ENCODE assay signal across 25 cellular contexts in genomic region chr19:1418951-1419735, GRCh38. TPM values are rescaled to one million over a fixed set of nuclear protein-coding genes. Genes with fewer than 3 reads are reported as not detected.
DNase-seq lines count a peak whose midpoint lies in the region; ATAC-seq lines count a peak whose summit lies in the region.
"Had no signal": no experiment of that assay in that cellular context is flagged by ENCODE, and none has a peak within 500 bp of the region (broad histone marks: within the 10 kb centered on the region; RNA-seq: fewer than 3 reads in every experiment).

No MANE protein-coding gene starts in this region.

- no peak for DNase-seq in T-helper 2 cell treated with Interferon-gamma antibody and Interleukin-4, amounts not matched to agents 5 μg/mL and 100 μg/mL, for 36 hours (ENCODE audit: low spot score)
- DNase-seq in T-helper 2 cell (no peak), left cardiac atrium (no peak), substantia nigra (lab: John Stamatoyannopoulos, UW) (peak in 1 of 49 donors; percentile 40), dermis blood vessel endothelial cell (no peak)
- no peak for DNase-seq in activated CD4-positive, alpha-beta T cell treated with anti-CD3 and anti-CD28 coated beads, Interleukin-2, amount 50 U/mL, for 4 hours
- DNase-seq: activated CD8-positive, alpha-beta T cell treated with anti-CD3 and anti-CD28 coated beads for 36 hours; activated naive CD4-positive, alpha-beta T cell treated with anti-CD3 and anti-CD28 coated beads, Interleukin-2, amount 10 ng/mL, durations not matched to agents 7 days and 5 days; activated T-cell treated with anti-CD3 and anti-CD28 coated beads, Interleukin-2, amount 50 U/mL, for 1 hour; AML-193; aorta; DMS79 treated with DMSO at 0.1 percent for 48 hours; kidney; MM.1S; NCI-H146; NCI-H774; PC-3; stimulated activated CD4-positive, alpha-beta T cell treated with anti-CD3 and anti-CD28 coated beads, Interleukin-2, amount 100 ng/mL, for 48 hours; WERI-Rb-1 had no signal

- no peaks in the 10 kb centered on the region for H3K9me3 Mint-ChIP-seq in T-helper 2 cell treated with Interferon-gamma antibody and Interleukin-4, amounts not matched to agents 5 μg/mL and 100 μg/mL, for 36 hours
- H3K9me3 Mint-ChIP-seq: activated CD8-positive, alpha-beta T cell treated with anti-CD3 and anti-CD28 coated beads for 36 hours; activated naive CD4-positive, alpha-beta T cell treated with anti-CD3 and anti-CD28 coated beads, Interleukin-2, amount 10 ng/mL, durations not matched to agents 7 days and 5 days; stimulated activated naive CD8-positive, alpha-beta T cell treated with anti-CD3 and anti-CD28 coated beads, Interleukin-15, Interleukin-2, amounts not matched to agents 100 ng/mL and 50 ng/mL, for 24 hours; T-helper 1 cell treated with Interleukin-12 subunit alpha and Interleukin-12 subunit beta and Interleukin-4 antibody, amounts not matched to agents 30 μg/mL and 1 μg/mL, for 36 hours had no signal

- peak overlapping the region; percentile 30 for H3K27ac ChIP-seq in substantia nigra (ENCODE audit: low read depth, low read length, poor library complexity, severe bottlenecking)
- H3K27ac ChIP-seq: 22Rv1, parathyroid adenoma, SJSA1, upper lobe of left lung, WERI-Rb-1 had no signal

- peaks cover 5% of the 10 kb centered on the region for H3K4me1 Mint-ChIP-seq in T-helper 2 cell treated with Interferon-gamma antibody and Interleukin-4, amounts not matched to agents 5 μg/mL and 100 μg/mL, for 36 hours (ENCODE audit: low read depth)

- H3K27me3 Mint-ChIP-seq in T-helper 2 cell treated with Interferon-gamma antibody and Interleukin-4, amounts not matched to agents 5 μg/mL and 100 μg/mL, for 36 hours (ENCODE audit: low read depth) = no peaks in the 10 kb centered on the region
- H3K27me3 Mint-ChIP-seq: activated CD8-positive, alpha-beta T cell treated with anti-CD3 and anti-CD28 coated beads for 36 hours; activated naive CD4-positive, alpha-beta T cell treated with anti-CD3 and anti-CD28 coated beads, Interleukin-2, amount 10 ng/mL, durations not matched to agents 7 days and 5 days; stimulated activated naive CD8-positive, alpha-beta T cell treated with anti-CD3 and anti-CD28 coated beads, Interleukin-15, Interleukin-2, amounts not matched to agents 100 ng/mL and 50 ng/mL, for 24 hours had no signal

- intact Hi-C loops in left cardiac atrium (cut with DNase I) = no loop called here

- peak overlapping the region; percentile 20 for H3K27ac Mint-ChIP-seq in T-helper 2 cell treated with Interferon-gamma antibody and Interleukin-4, amounts not matched to agents 5 μg/mL and 100 μg/mL, for 36 hours
- H3K27ac Mint-ChIP-seq: activated CD8-positive, alpha-beta T cell treated with anti-CD3 and anti-CD28 coated beads for 36 hours; activated naive CD4-positive, alpha-beta T cell treated with anti-CD3 and anti-CD28 coated beads, Interleukin-2, amount 10 ng/mL, durations not matched to agents 7 days and 5 days; stimulated activated naive CD8-positive, alpha-beta T cell treated with anti-CD3 and anti-CD28 coated beads, Interleukin-15, Interleukin-2, amounts not matched to agents 100 ng/mL and 50 ng/mL, for 24 hours; T-helper 1 cell treated with Interleukin-12 subunit alpha and Interleukin-12 subunit beta and Interleukin-4 antibody, amounts not matched to agents 30 μg/mL and 1 μg/mL, for 36 hours had no signal

- ATAC-seq in left cardiac atrium = peak; percentile 23 to 54
- ATAC-seq: activated CD8-positive, alpha-beta T cell treated with anti-CD3 and anti-CD28 coated beads for 36 hours; PC-3 had no signal

- no peak overlapping the region for H3K4me3 Mint-ChIP-seq in T-helper 2 cell treated with Interferon-gamma antibody and Interleukin-4, amounts not matched to agents 5 μg/mL and 100 μg/mL, for 36 hours
- H3K4me3 Mint-ChIP-seq: activated CD8-positive, alpha-beta T cell treated with anti-CD3 and anti-CD28 coated beads for 36 hours; activated naive CD4-positive, alpha-beta T cell treated with anti-CD3 and anti-CD28 coated beads, Interleukin-2, amount 10 ng/mL, durations not matched to agents 7 days and 5 days; stimulated activated naive CD8-positive, alpha-beta T cell treated with anti-CD3 and anti-CD28 coated beads, Interleukin-15, Interleukin-2, amounts not matched to agents 100 ng/mL and 50 ng/mL, for 24 hours; T-helper 1 cell treated with Interleukin-12 subunit alpha and Interleukin-12 subunit beta and Interleukin-4 antibody, amounts not matched to agents 30 μg/mL and 1 μg/mL, for 36 hours had no signal

- peaks cover 46% of the 10 kb centered on the region for H3K36me3 Mint-ChIP-seq in T-helper 2 cell treated with Interferon-gamma antibody and Interleukin-4, amounts not matched to agents 5 μg/mL and 100 μg/mL, for 36 hours (ENCODE audit: low read depth)

RNA-seq across cellular contexts. Expression of gene DAZAP1, which starts 11.8 kb away (rescaled TPM):
- total RNA-seq in left cardiac atrium (10 to 100 TPM; 74.1 to 95.7 TPM), dermis blood vessel endothelial cell (58.0 and 104 TPM in 2 replicates)

RNA-seq across cellular contexts. Expression of gene GAMT, which starts 17.8 kb away (rescaled TPM):
- total RNA-seq in left cardiac atrium (10 to 100 TPM; 36.0 to 48.1 TPM), dermis blood vessel endothelial cell (10.7 and 14.8 TPM in 2 replicates)

RNA-seq across cellular contexts. Expression of gene RPS15, which starts 19.1 kb away (rescaled TPM):
- total RNA-seq in left cardiac atrium (100 to 1,000 TPM; 714 to 737 TPM), dermis blood vessel endothelial cell (380 and 637 TPM in 2 replicates)

RNA-seq across cellular contexts. Expression of gene APC2, which starts 30.8 kb away (rescaled TPM):
- total RNA-seq in left cardiac atrium (under 1 TPM; 0.18 to 0.21 TPM), dermis blood vessel endothelial cell (0.23 and 0.34 TPM in 2 replicates)
- total RNA-seq: SJSA1 had no signal

RNA-seq across cellular contexts. Expression of gene NDUFS7, which starts 35.4 kb away (rescaled TPM):
- total RNA-seq in left cardiac atrium = 100 to 1,000 TPM; 240 to 267 TPM
- total RNA-seq in dermis blood vessel endothelial cell = 98.8 and 104 TPM in 2 replicates
